In genomic region chr20:40687384-40688128, GRCh38 we compare ENCODE assay signal across 8 cellular contexts. TPM values are rescaled to one million over a fixed set of nuclear protein-coding genes. Genes with fewer than 3 reads are reported as not detected.
DNase-seq lines count a peak whose midpoint lies in the region; ATAC-seq, FAIRE-seq and TF ChIP-seq lines count a peak whose summit lies in the region.

No MANE protein-coding gene starts in this region.

- H3K9me3 ChIP-seq in gastroesophageal sphincter (no peaks in the 10 kb centered on the region), neutrophil (no peaks in the 10 kb centered on the region)

- 0 out of 2 replicates have a peak, but pooled peaks have one; percentile 23 for TF ChIP-seq CTCF in C4-2B (conservative IDR thresholded peaks at IDR 0.05)
- TF ChIP-seq CTCF in RWPE1 (conservative IDR thresholded peaks at IDR 0.05; ENCODE audit: low read depth) = no peak
- TF ChIP-seq CTCF in gastroesophageal sphincter (IDR thresholded peaks at IDR 0.05) = no peak
- no peak for TF ChIP-seq CTCF in neutrophil (IDR thresholded peaks at IDR 0.05)
- no peak for TF ChIP-seq CTCF in GM13976 (IDR thresholded peaks at IDR 0.05; ENCODE audit: borderline replicate concordance, control extremely low read depth, extremely low read depth, insufficient read depth, missing control alignments)

- ATAC-seq in gastroesophageal sphincter (no peak), HG02885 (IDR thresholded peaks at IDR 0.05; ENCODE audit: poor library complexity, unreplicated experiment) (no peak)

- H3K27ac ChIP-seq in C4-2B (peak overlapping the region; percentile 78), RWPE1 (peak overlapping the region; percentile 97), gastroesophageal sphincter (peak overlapping the region in 3 of 4 donors; percentile 40 to 98 (median 97)), neutrophil (no peak overlapping the region)

- in situ Hi-C loops in GM13976 (cut with MboI; ENCODE audit: low sequenced_read_pairs, unreplicated experiment) = loop anchor here (10.0 to 25.0 kb wide), 4 partner anchors 425 to 1425 kb away; no protein-coding TSS in a partner anchor

- H3K4me3 ChIP-seq in gastroesophageal sphincter (peak overlapping the region; percentile 47 to 73), neutrophil (ENCODE audit: low read depth in 1 of 2, low read length in 1 of 2) (peak overlapping the region; percentile 15 to 54)

- FAIRE-seq in HTR-8/SVneo (lab: Jason Lieb, UNC) = no peak

- WGBS in gastroesophageal sphincter (ENCODE audit: low coverage in 1 of 2), 2 donors = 0% methylated on average over 1 to 9 of the region's 62 CpGs

- CTCF ChIA-PET in RWPE1 (lab: Yijun Ruan, JAX) = interaction anchor here (0.6 to 3.3 kb wide), 12 partner anchors 38 to 1944 kb away, joined by 3 to 17 read pairs (median 4); no protein-coding TSS in a partner anchor

- DNase-seq in RWPE1 (ENCODE audit: low spot score) (peak; percentile 69), NCI-H226 (no peak), GM13976 (ENCODE audit: low spot score) (no peak), HTR-8/SVneo (ENCODE audit: insufficient read length, low spot score) (no peak)

- no peak for TF ChIP-seq EP300 in gastroesophageal sphincter (IDR thresholded peaks at IDR 0.05)

- peaks cover 0 to 67% (median 10%) of the 10 kb centered on the region in 3 donors for H3K4me1 ChIP-seq in gastroesophageal sphincter
- H3K4me1 ChIP-seq in neutrophil (ENCODE audit: control insufficient read depth in 1 of 2, insufficient read depth in 1 of 2, low read depth in 1 of 2, low read length in 1 of 2) = peaks cover 13 to 24% of the 10 kb centered on the region in 2 experiments

- H3K27me3 ChIP-seq in gastroesophageal sphincter = peaks cover 41% of the 10 kb centered on the region
- peaks cover 100% of the 10 kb centered on the region for H3K27me3 ChIP-seq in neutrophil

- TF ChIP-seq POLR2A in gastroesophageal sphincter (IDR thresholded peaks at IDR 0.05) = no peak

- POLR2A ChIA-PET in RWPE1 (lab: Yijun Ruan, JAX; ENCODE audit: low non-redundant PET) = interaction anchor here (0.6 to 2.3 kb wide), 5 partner anchors 23 to 420 kb away, joined by 4 to 18 read pairs (median 7); no protein-coding TSS in a partner anchor

- no peaks in the 10 kb centered on the region for H3K36me3 ChIP-seq in gastroesophageal sphincter
- H3K36me3 ChIP-seq in neutrophil = no peaks in the 10 kb centered on the region

RNA-seq across cellular contexts. Expression of gene MAFB, which starts 1.5 kb away (rescaled TPM):
- total RNA-seq in gastroesophageal sphincter = 10 to 100 TPM; 17.0 to 66.9 (median 28.7) TPM
